In the genomic region with DNA sequence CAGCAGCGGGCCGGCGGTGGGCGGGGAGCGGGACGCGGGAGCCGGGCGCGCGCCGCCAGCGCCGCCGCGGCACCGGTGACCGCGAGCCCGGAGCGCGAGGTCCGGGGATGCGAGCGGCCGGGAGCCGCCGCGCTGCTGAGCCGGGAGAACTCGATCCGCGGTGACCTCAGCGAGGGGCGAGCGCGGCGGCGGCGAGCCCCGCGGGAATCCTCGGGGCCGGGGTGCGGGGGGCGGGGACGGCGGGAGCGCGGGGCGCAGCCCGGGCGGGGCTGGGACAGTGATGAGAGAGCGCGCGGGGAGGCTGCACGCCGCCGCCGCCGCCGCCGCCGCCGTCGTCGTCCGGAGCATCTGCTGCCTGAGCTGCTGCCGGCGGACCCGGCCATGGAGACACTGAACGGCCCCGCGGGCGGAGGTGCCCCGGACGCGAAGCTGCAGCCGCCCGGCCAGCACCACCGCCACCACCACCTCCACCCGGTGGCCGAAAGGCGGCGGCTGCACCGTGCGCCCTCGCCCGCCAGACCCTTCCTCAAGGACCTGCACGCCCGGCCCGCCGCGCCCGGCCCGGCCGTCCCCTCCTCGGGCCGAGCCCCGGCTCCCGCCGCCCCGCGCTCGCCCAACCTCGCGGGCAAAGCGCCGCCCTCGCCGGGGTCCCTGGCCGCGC, we compare ENCODE assay signal across 7 cellular contexts. TPM values are rescaled to one million over a fixed set of nuclear protein-coding genes. Genes with fewer than 3 reads are reported as not detected.
DNase-seq lines count a peak whose midpoint lies in the region; ATAC-seq and TF ChIP-seq lines count a peak whose summit lies in the region.

A gene (plus strand): TSS at position 277 of the 661 bp plus-strand sequence. CDS start 105 bp downstream, at position 382.

- no peaks in the 10 kb centered on the region for H3K9me3 Mint-ChIP-seq in T-cell
- no peaks in the 10 kb centered on the region for H3K9me3 Mint-ChIP-seq in dendritic cell treated with granulocyte-macrophage colony-stimulating factor and Interleukin-4, amounts not matched to agents 40 ng/mL and 50 ng/mL, for 4 days
- H3K9me3 Mint-ChIP-seq in stimulated activated naive B cell treated with anti-CD40 and anti-IgM and Interleukin-4, amounts not matched to agents 10 μg/mL and 1 μg/mL and 100 μg/mL, for 72 hours = no peaks in the 10 kb centered on the region

- H3K36me3 ChIP-seq in liver (ENCODE audit: control insufficient read depth in 4 of 4, insufficient read depth in 3 of 4, low read depth in 1 of 4, low read length in 3 of 4) = no peaks in the 10 kb centered on the region

- peak within 1 kb of the TSS; percentile 86 to 93 (median 89) for H3K4me3 Mint-ChIP-seq in T-cell
- peak within 1 kb of the TSS; percentile 94 for H3K4me3 Mint-ChIP-seq in dendritic cell treated with granulocyte-macrophage colony-stimulating factor and Interleukin-4, amounts not matched to agents 40 ng/mL and 50 ng/mL, for 4 days
- peak within 1 kb of the TSS; percentile 97 for H3K4me3 Mint-ChIP-seq in stimulated activated naive B cell treated with anti-CD40 and anti-IgM and Interleukin-4, amounts not matched to agents 10 μg/mL and 1 μg/mL and 100 μg/mL, for 72 hours

- TF ChIP-seq RAD21 in liver (IDR thresholded peaks at IDR 0.05) = no peak

- TF ChIP-seq CTCF in GM10248 (IDR thresholded peaks at IDR 0.05; ENCODE audit: control extremely low read depth, extremely low read depth, low read depth, missing control alignments) (no peak), liver (IDR thresholded peaks at IDR 0.05; ENCODE audit: low read depth, low read length, missing input control) (no peak)

- peaks cover 50 to 64% of the 10 kb centered on the region in 2 donors for H3K27me3 Mint-ChIP-seq in T-cell
- peaks cover 54% of the 10 kb centered on the region for H3K27me3 Mint-ChIP-seq in dendritic cell treated with granulocyte-macrophage colony-stimulating factor and Interleukin-4, amounts not matched to agents 40 ng/mL and 50 ng/mL, for 4 days
- peaks cover 20 to 65% of the 10 kb centered on the region in 2 donors for H3K27me3 Mint-ChIP-seq in stimulated activated naive B cell treated with anti-CD40 and anti-IgM and Interleukin-4, amounts not matched to agents 10 μg/mL and 1 μg/mL and 100 μg/mL, for 72 hours

- peak within 1 kb of the TSS; percentile 68 to 81 for H3K27ac ChIP-seq in liver (ENCODE audit: low read depth in 1 of 2, low read length in 2 of 2)

- peaks cover 14 to 24% (median 21%) of the 10 kb centered on the region in 3 donors for H3K4me1 Mint-ChIP-seq in T-cell
- peaks cover 64% of the 10 kb centered on the region for H3K4me1 Mint-ChIP-seq in dendritic cell treated with granulocyte-macrophage colony-stimulating factor and Interleukin-4, amounts not matched to agents 40 ng/mL and 50 ng/mL, for 4 days (ENCODE audit: low read depth)
- peaks cover 22 to 37% of the 10 kb centered on the region in 2 donors for H3K4me1 Mint-ChIP-seq in stimulated activated naive B cell treated with anti-CD40 and anti-IgM and Interleukin-4, amounts not matched to agents 10 μg/mL and 1 μg/mL and 100 μg/mL, for 72 hours

- no peaks in the 10 kb centered on the region for H3K9me3 ChIP-seq in liver (ENCODE audit: control insufficient read depth in 4 of 4, low read length in 3 of 4)

- H3K27me3 ChIP-seq in liver (ENCODE audit: control insufficient read depth in 4 of 4, insufficient read depth in 4 of 4, low read length in 3 of 4) = no peaks in the 10 kb centered on the region

- WGBS in liver = under 1% methylated on average over 113 of the region's 113 CpGs

- H3K4me1 ChIP-seq in liver (ENCODE audit: control insufficient read depth in 4 of 4, insufficient read depth in 4 of 4, low read length in 3 of 4) = peaks cover 7 to 21% (median 17%) of the 10 kb centered on the region in 4 donors

- H3K36me3 Mint-ChIP-seq in T-cell = no peaks in the 10 kb centered on the region
- peaks cover 7% of the 10 kb centered on the region for H3K36me3 Mint-ChIP-seq in dendritic cell treated with granulocyte-macrophage colony-stimulating factor and Interleukin-4, amounts not matched to agents 40 ng/mL and 50 ng/mL, for 4 days (ENCODE audit: low read depth)
- peaks cover 2 to 3% of the 10 kb centered on the region in 2 donors for H3K36me3 Mint-ChIP-seq in stimulated activated naive B cell treated with anti-CD40 and anti-IgM and Interleukin-4, amounts not matched to agents 10 μg/mL and 1 μg/mL and 100 μg/mL, for 72 hours

- intact Hi-C loops in dendritic cell treated with granulocyte-macrophage colony-stimulating factor and Interleukin-4, amounts not matched to agents 40 ng/mL and 50 ng/mL, for 4 days (cut with micrococcal nuclease) = loop anchor here (10.0 kb wide), 2 partner anchors 91 to 629 kb away; a partner anchor contains a TSS

- DNase-seq in GM10248 (ENCODE audit: extremely low spot score) (peak; percentile 65), HPDE6-E6E7 (ENCODE audit: extremely low spot score) (peak; percentile 70), T-cell (peak in 11 of 34 experiments; percentile 6 to 34 (median 14))
- peak; percentile 31 for DNase-seq in stimulated activated naive B cell treated with anti-CD40 and anti-IgM and Interleukin-4, amounts not matched to agents 10 μg/mL and 1 μg/mL and 100 μg/mL, for 72 hours

- peak within 1 kb of the TSS in 1 of 2 donors; percentile 55 for H3K27ac Mint-ChIP-seq in T-cell
- peak within 1 kb of the TSS; percentile 91 for H3K27ac Mint-ChIP-seq in dendritic cell treated with granulocyte-macrophage colony-stimulating factor and Interleukin-4, amounts not matched to agents 40 ng/mL and 50 ng/mL, for 4 days
- H3K27ac Mint-ChIP-seq in stimulated activated naive B cell treated with anti-CD40 and anti-IgM and Interleukin-4, amounts not matched to agents 10 μg/mL and 1 μg/mL and 100 μg/mL, for 72 hours = peak within 1 kb of the TSS; percentile 91

- POLR2A ChIA-PET in GM10248 (lab: Yijun Ruan, JAX) = no interaction called here
- POLR2A ChIA-PET in T-cell (lab: Charles Lee) = no interaction called here

- H3K9ac ChIP-seq in liver (ENCODE audit: low read depth in 1 of 2, low read length in 2 of 2) = peak within 1 kb of the TSS; percentile 56

- peak; percentile 42 for ATAC-seq in GM21515 (IDR thresholded peaks at IDR 0.05; ENCODE audit: unreplicated experiment)
- peak; percentile 27 to 58 (median 46) for ATAC-seq in T-cell (replicated peaks in 1 of 4)
- peak; percentile 55 to 56 for ATAC-seq in stimulated activated naive B cell treated with anti-CD40 and anti-IgM and Interleukin-4, amounts not matched to agents 10 μg/mL and 1 μg/mL and 100 μg/mL, for 72 hours (replicated peaks)

- CTCF ChIA-PET in GM10248 (lab: Yijun Ruan, JAX) (interaction anchor here (1.8 kb wide), 1 partner anchor 9 kb away, joined by 11 read pairs; no protein-coding TSS in a partner anchor), T-cell (lab: Charles Lee) (interaction anchor here in 1 of 2 donors (1.1 kb wide), 1 partner anchor 10 kb away, joined by 3 read pairs; no protein-coding TSS in a partner anchor)

- H3K4me3 ChIP-seq in liver (ENCODE audit: low read depth in 1 of 3, low read length in 3 of 3) = peak within 1 kb of the TSS; percentile 57 to 89 (median 87)

TF ChIP-seq in liver, 16 proteins besides CTCF, POLR2A, EP300 and RAD21:
- TF ChIP-seq HNF4A (conservative IDR thresholded peaks at IDR 0.05) = no peak
- TF ChIP-seq YY1 (IDR thresholded peaks at IDR 0.05) = no peak
- TF ChIP-seq FOXA1 (IDR thresholded peaks at IDR 0.05) = no peak
- TF ChIP-seq GABPA (IDR thresholded peaks at IDR 0.05 in 1 of 2, conservative IDR thresholded peaks at IDR 0.05 in 1 of 2) = no peak
- TF ChIP-seq, protein P1, sequence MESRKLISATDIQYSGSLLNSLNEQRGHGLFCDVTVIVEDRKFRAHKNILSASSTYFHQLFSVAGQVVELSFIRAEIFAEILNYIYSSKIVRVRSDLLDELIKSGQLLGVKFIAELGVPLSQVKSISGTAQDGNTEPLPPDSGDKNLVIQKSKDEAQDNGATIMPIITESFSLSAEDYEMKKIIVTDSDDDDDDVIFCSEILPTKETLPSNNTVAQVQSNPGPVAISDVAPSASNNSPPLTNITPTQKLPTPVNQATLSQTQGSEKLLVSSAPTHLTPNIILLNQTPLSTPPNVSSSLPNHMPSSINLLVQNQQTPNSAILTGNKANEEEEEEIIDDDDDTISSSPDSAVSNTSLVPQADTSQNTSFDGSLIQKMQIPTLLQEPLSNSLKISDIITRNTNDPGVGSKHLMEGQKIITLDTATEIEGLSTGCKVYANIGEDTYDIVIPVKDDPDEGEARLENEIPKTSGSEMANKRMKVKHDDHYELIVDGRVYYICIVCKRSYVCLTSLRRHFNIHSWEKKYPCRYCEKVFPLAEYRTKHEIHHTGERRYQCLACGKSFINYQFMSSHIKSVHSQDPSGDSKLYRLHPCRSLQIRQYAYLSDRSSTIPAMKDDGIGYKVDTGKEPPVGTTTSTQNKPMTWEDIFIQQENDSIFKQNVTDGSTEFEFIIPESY (IDR thresholded peaks at IDR 0.05) = no peak
- TF ChIP-seq HNF4G (IDR thresholded peaks at IDR 0.05) = no peak
- TF ChIP-seq, protein P2, sequence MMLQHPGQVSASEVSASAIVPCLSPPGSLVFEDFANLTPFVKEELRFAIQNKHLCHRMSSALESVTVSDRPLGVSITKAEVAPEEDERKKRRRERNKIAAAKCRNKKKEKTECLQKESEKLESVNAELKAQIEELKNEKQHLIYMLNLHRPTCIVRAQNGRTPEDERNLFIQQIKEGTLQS (IDR thresholded peaks at IDR 0.05) = no peak
- TF ChIP-seq NR2F2 (IDR thresholded peaks at IDR 0.05) = no peak

RNA-seq across cellular contexts. Expression of the gene that starts here (rescaled TPM):
- under 1 TPM; 0.40 to 0.98 (median 0.83) TPM for total RNA-seq in T-cell
- total RNA-seq in liver = 1 to 10 TPM in 1 of 2 donors, under 1 TPM in 1; 0.65 to 5.4 TPM
- 1 to 10 TPM; 1.3 to 1.4 TPM for polyA plus RNA-seq in liver

Comparison
In these comparisons a context has a peak if more than half of its experiments do, and no peak if none do; other contexts are left out.
1. Peak in ATAC-seq in T-cell; RNA of the gene not detected or under 1 TPM.